8 cellular contexts compared by ENCODE assay signal in the genomic region with DNA sequence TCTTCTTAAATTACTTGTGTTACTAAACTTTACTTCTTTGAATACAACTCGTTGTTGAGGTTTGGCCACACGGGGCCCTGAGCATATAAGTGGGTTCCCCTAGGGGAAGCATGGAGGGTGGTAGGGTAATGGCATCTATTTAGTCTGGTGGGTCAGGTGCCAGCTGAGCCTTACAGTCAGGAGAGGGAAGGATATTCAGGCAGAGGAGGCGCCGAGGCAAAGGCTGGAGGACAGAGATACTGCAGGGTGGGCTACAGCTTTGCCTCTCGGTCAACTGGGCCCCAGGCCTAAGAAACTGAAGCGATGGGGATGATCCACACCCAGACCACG. TPM values are rescaled to one million over a fixed set of nuclear protein-coding genes. Genes with fewer than 3 reads are reported as not detected.
A peak's percentile ranks its signal among the peaks of the same experiment; 100 is the strongest.
DNase-seq lines count a peak whose midpoint lies in the region; ATAC-seq and TF ChIP-seq lines count a peak whose summit lies in the region.

No MANE protein-coding gene starts in this region.

- no peak overlapping the region for H2BK120ac ChIP-seq in mesenchymal stem cell (ENCODE audit: low read depth, low read length)

- peak overlapping the region; percentile 97 for H3K9ac ChIP-seq in mesenchymal stem cell (ENCODE audit: low read length)

- peak; percentile 28 for ATAC-seq in activated CD4-positive, alpha-beta T cell treated with anti-CD3 and anti-CD28 coated beads for 36 hours
- peak; percentile 8 for ATAC-seq in HG03460 (IDR thresholded peaks at IDR 0.05; ENCODE audit: unreplicated experiment)

- peak overlapping the region in 1 of 2 experiments; percentile 32 for H3K4ac ChIP-seq in mesenchymal stem cell (ENCODE audit: low read depth in 1 of 2, low read length in 2 of 2)

- no peak overlapping the region for H2BK5ac ChIP-seq in mesenchymal stem cell (ENCODE audit: low read depth, low read length, poor library complexity, severe bottlenecking)

- peaks cover 15% of the 10 kb centered on the region for H3K4me1 ChIP-seq in mesenchymal stem cell (ENCODE audit: control insufficient read depth, insufficient read depth, low read depth, low read length)

- DNase-seq in activated CD4-positive, alpha-beta T cell treated with anti-CD3 and anti-CD28 coated beads for 36 hours: no peak
- DNase-seq in activated CD4-positive, alpha-beta T cell treated with anti-CD3 and anti-CD28 coated beads, Interleukin-2, amount 50 U/mL, for 1 hour: no peak
- DNase-seq in mesenchymal stem cell (no peak), UCSD-AML1 (lab: John Stamatoyannopoulos, UW; ENCODE audit: unreplicated experiment) (no peak), NCI-H2081 (lab: John Stamatoyannopoulos, UW) (no peak), hepatic stellate cell (ENCODE audit: low spot score) (no peak)

- 48% methylated on average over 7 of the region's 7 CpGs for WGBS in mesenchymal stem cell

- peak overlapping the region; percentile 30 for H2AFZ ChIP-seq in mesenchymal stem cell (ENCODE audit: low read depth, low read length)

- H3K27ac ChIP-seq in mesenchymal stem cell (ENCODE audit: low read length, poor library complexity, severe bottlenecking): peak overlapping the region; percentile 14

- H3K79me1 ChIP-seq in mesenchymal stem cell (replicated peaks; ENCODE audit: low read length, poor library complexity, severe bottlenecking): peaks cover 11% of the 10 kb centered on the region

- no peak overlapping the region for H3K23ac ChIP-seq in mesenchymal stem cell (ENCODE audit: low read length in 2 of 2)

- H3K36me3 ChIP-seq in mesenchymal stem cell (ENCODE audit: control insufficient read depth in 1 of 2, insufficient read depth in 2 of 2, low read depth in 1 of 2, low read length in 2 of 2): peaks cover 28 to 29% of the 10 kb centered on the region in 2 experiments

- no peaks in the 10 kb centered on the region for H3K27me3 Mint-ChIP-seq in activated CD4-positive, alpha-beta T cell treated with anti-CD3 and anti-CD28 coated beads for 36 hours
- peaks cover 7% of the 10 kb centered on the region for H3K27me3 Mint-ChIP-seq in brain

- H3K18ac ChIP-seq in mesenchymal stem cell (ENCODE audit: low read depth in 1 of 2, low read length in 2 of 2): peak overlapping the region; percentile 41 to 90

- no peak overlapping the region for H2BK15ac ChIP-seq in mesenchymal stem cell (ENCODE audit: low read depth, poor library complexity, severe bottlenecking)

- H2BK12ac ChIP-seq in mesenchymal stem cell (ENCODE audit: low read length in 2 of 2): peak overlapping the region in 1 of 2 experiments; percentile 6

- H3K14ac ChIP-seq in mesenchymal stem cell (ENCODE audit: low read length in 2 of 2): no peak overlapping the region

- no peaks in the 10 kb centered on the region for H3K9me3 Mint-ChIP-seq in activated CD4-positive, alpha-beta T cell treated with anti-CD3 and anti-CD28 coated beads for 36 hours (ENCODE audit: low read depth)
- H3K9me3 Mint-ChIP-seq in brain: peaks cover 0 to 2% (median 0%) of the 10 kb centered on the region in 5 experiments

- H3K36me3 Mint-ChIP-seq in activated CD4-positive, alpha-beta T cell treated with anti-CD3 and anti-CD28 coated beads for 36 hours (ENCODE audit: low read depth): peaks cover 18% of the 10 kb centered on the region
- peaks cover 19% of the 10 kb centered on the region for H3K36me3 Mint-ChIP-seq in brain

- no peaks in the 10 kb centered on the region for H3K27me3 ChIP-seq in mesenchymal stem cell (ENCODE audit: control insufficient read depth in 1 of 2, insufficient read depth in 1 of 2, low read length in 2 of 2)

- H3K4me3 ChIP-seq in mesenchymal stem cell (ENCODE audit: insufficient read depth in 1 of 2, low read depth in 1 of 2, low read length in 2 of 2): peak overlapping the region in 1 of 2 experiments; percentile 99

- H3K27ac Mint-ChIP-seq in activated CD4-positive, alpha-beta T cell treated with anti-CD3 and anti-CD28 coated beads for 36 hours: peak overlapping the region; percentile 96
- peak overlapping the region; percentile 90 to 95 (median 94) for H3K27ac Mint-ChIP-seq in brain

- POLR2A ChIA-PET in activated CD4-positive, alpha-beta T cell treated with anti-CD3 and anti-CD28 coated beads for 36 hours (lab: Charles Lee): interaction anchor here (0.6 to 1.1 kb wide), 7 partner anchors 10 to 1321 kb away, joined by 3 to 5 read pairs (median 3); partner anchors contain the start of gene RNU1-1

- intact Hi-C loops in activated CD4-positive, alpha-beta T cell treated with anti-CD3 and anti-CD28 coated beads for 36 hours (cut with DNase I, micrococcal nuclease): loop anchor here (1.0 to 5.0 kb wide), 11 partner anchors 20 to 913 kb away; partner anchors contain the start of genes SZRD1 (in 2 of the 2), DNAJC16 (in 1 of the 2), FBXO42 (in 1 of the 2) and NBPF1 (in 1 of the 2)

- H3K4me2 ChIP-seq in mesenchymal stem cell (ENCODE audit: low read length, poor library complexity, severe bottlenecking): peak overlapping the region; percentile 41

- CTCF ChIA-PET in activated CD4-positive, alpha-beta T cell treated with anti-CD3 and anti-CD28 coated beads for 36 hours (lab: Charles Lee): interaction anchor here (0.6 to 2.6 kb wide), 14 partner anchors 9 to 284 kb away, joined by 3 to 17 read pairs (median 4); partner anchors contain the start of gene EPHA2

- no peak overlapping the region for H2AK5ac ChIP-seq in mesenchymal stem cell (ENCODE audit: low read length, severe bottlenecking)

- H3K4me1 Mint-ChIP-seq in activated CD4-positive, alpha-beta T cell treated with anti-CD3 and anti-CD28 coated beads for 36 hours: peaks cover 37% of the 10 kb centered on the region
- peaks cover 25% of the 10 kb centered on the region for H3K4me1 Mint-ChIP-seq in brain

- H3K9me3 ChIP-seq in mesenchymal stem cell (ENCODE audit: control insufficient read depth, low read length): no peaks in the 10 kb centered on the region

- peak overlapping the region; percentile 81 for H3K4me3 Mint-ChIP-seq in activated CD4-positive, alpha-beta T cell treated with anti-CD3 and anti-CD28 coated beads for 36 hours
- H3K4me3 Mint-ChIP-seq in brain: peak overlapping the region; percentile 93 to 97 (median 96)

- H4K8ac ChIP-seq in mesenchymal stem cell (ENCODE audit: low read length): peak overlapping the region; percentile 100

- TF ChIP-seq CTCF in brain (conservative IDR thresholded peaks at IDR 0.05): no peak

- peak overlapping the region; percentile 52 for H4K91ac ChIP-seq in mesenchymal stem cell (ENCODE audit: low read length)

RNA-seq across cellular contexts. Expression of gene NECAP2, which starts 0.4 kb away (rescaled TPM):
- total RNA-seq in activated CD4-positive, alpha-beta T cell treated with anti-CD3 and anti-CD28 coated beads for 36 hours: 10 to 100 TPM; 46.5 to 54.2 TPM
- 63.8 TPM for polyA plus RNA-seq in brain (ENCODE audit: insufficient read depth, low read depth, low replicate concordance)
- polyA plus RNA-seq in mesenchymal stem cell (2013, experiment 1 of 2): 79.7 TPM
- polyA plus RNA-seq in mesenchymal stem cell (2013, experiment 2 of 2): 80.3 TPM

RNA-seq across cellular contexts. Expression of gene SPATA21, which starts 2.9 kb away (rescaled TPM):
- total RNA-seq in activated CD4-positive, alpha-beta T cell treated with anti-CD3 and anti-CD28 coated beads for 36 hours: not detected
- polyA plus RNA-seq in brain (ENCODE audit: insufficient read depth, low read depth, low replicate concordance): not detected
- not detected for polyA plus RNA-seq in mesenchymal stem cell (2013, experiment 1 of 2)
- 0.05 TPM for polyA plus RNA-seq in mesenchymal stem cell (2013, experiment 2 of 2)
